In genomic region chr6:316753-317038, GRCh38 we compare ENCODE assay signal across 24 cellular contexts.
DNase-seq lines count a peak whose midpoint lies in the region; ATAC-seq and TF ChIP-seq lines count a peak whose summit lies in the region.
"Had no signal": no experiment of that assay in that cellular context is flagged by ENCODE, and none has a peak within 500 bp of the region (broad histone marks: within the 10 kb centered on the region; RNA-seq: fewer than 3 reads in every experiment).

No MANE protein-coding gene starts in this region.

- H3K36me3 Mint-ChIP-seq in dendritic cell treated with granulocyte-macrophage colony-stimulating factor and Interleukin-4, amounts not matched to agents 40 ng/mL and 50 ng/mL, for 4 days (ENCODE audit: low read depth): peaks cover 46% of the 10 kb centered on the region
- H3K36me3 Mint-ChIP-seq in effector memory CD8-positive, alpha-beta T cell (ENCODE audit: insufficient read depth): no peaks in the 10 kb centered on the region

- H3K27me3 ChIP-seq in MM.1S (replicated peaks; ENCODE audit: insufficient read depth, low read length): no peaks in the 10 kb centered on the region

- ATAC-seq in activated CD4-positive, CD25-positive, alpha-beta regulatory T cell treated with anti-CD3 and anti-CD28 coated beads, Interleukin-2, amount 50 U/mL, for 24 hours: peak; percentile 39 to 68
- ATAC-seq in effector memory CD8-positive, alpha-beta T cell (replicated peaks): no peak
- no peak for ATAC-seq in HG03469 (IDR thresholded peaks at IDR 0.05; ENCODE audit: unreplicated experiment)
- no peak for ATAC-seq in HG03354 (IDR thresholded peaks at IDR 0.05; ENCODE audit: poor library complexity, severe bottlenecking, unreplicated experiment)
- ATAC-seq: SK-N-SH treated with all-trans-retinoic acid at 6 μM for 48 hours had no signal

- no peaks in the 10 kb centered on the region for H4K20me1 ChIP-seq in MM.1S (ENCODE audit: insufficient read depth, low read length)

- H3K4me1 ChIP-seq in MM.1S (ENCODE audit: low read length): peaks cover 99% of the 10 kb centered on the region
- H3K4me1 ChIP-seq: HAP-1 had no signal

- H3K4me2 ChIP-seq in MM.1S (ENCODE audit: low read depth, low read length): peak overlapping the region; percentile 86

- H3K9ac ChIP-seq in MM.1S (ENCODE audit: low read length): peak overlapping the region; percentile 40

- H3K9me2 ChIP-seq in MM.1S (replicated peaks; ENCODE audit: insufficient read depth, low read length): no peaks in the 10 kb centered on the region

- H3K9me3 ChIP-seq in MM.1S (replicated peaks; ENCODE audit: insufficient read depth, low read length): no peaks in the 10 kb centered on the region

- H3K4me3 Mint-ChIP-seq in dendritic cell treated with granulocyte-macrophage colony-stimulating factor and Interleukin-4, amounts not matched to agents 40 ng/mL and 50 ng/mL, for 4 days: no peak overlapping the region
- H3K4me3 Mint-ChIP-seq in effector memory CD8-positive, alpha-beta T cell: no peak overlapping the region
- H3K4me3 Mint-ChIP-seq: CD4-positive, alpha-beta memory T cell had no signal

- no peak overlapping the region for H2AFZ ChIP-seq in MM.1S (ENCODE audit: low read length)

- H3F3A ChIP-seq in MM.1S (ENCODE audit: insufficient read depth, low read length): peaks cover 84% of the 10 kb centered on the region

- no peaks in the 10 kb centered on the region for H3K9me3 Mint-ChIP-seq in dendritic cell treated with granulocyte-macrophage colony-stimulating factor and Interleukin-4, amounts not matched to agents 40 ng/mL and 50 ng/mL, for 4 days
- no peaks in the 10 kb centered on the region for H3K9me3 Mint-ChIP-seq in effector memory CD8-positive, alpha-beta T cell

- H3K27ac Mint-ChIP-seq in dendritic cell treated with granulocyte-macrophage colony-stimulating factor and Interleukin-4, amounts not matched to agents 40 ng/mL and 50 ng/mL, for 4 days: peak overlapping the region; percentile 41
- peak overlapping the region in 1 of 2 donors; percentile 47 for H3K27ac Mint-ChIP-seq in effector memory CD8-positive, alpha-beta T cell
- H3K27ac Mint-ChIP-seq: CD4-positive, alpha-beta memory T cell had no signal

- TF ChIP-seq CTCF in MM.1S (IDR thresholded peaks at IDR 0.05; ENCODE audit: low read length): no peak

- H3K79me2 ChIP-seq in MM.1S (ENCODE audit: low read length): peaks cover 85% of the 10 kb centered on the region

- no peak overlapping the region for H3K4me3 ChIP-seq in MM.1S (ENCODE audit: low read length)
- H3K4me3 ChIP-seq: HAP-1 had no signal

- H3K4me1 Mint-ChIP-seq in dendritic cell treated with granulocyte-macrophage colony-stimulating factor and Interleukin-4, amounts not matched to agents 40 ng/mL and 50 ng/mL, for 4 days (ENCODE audit: low read depth): peaks cover 69% of the 10 kb centered on the region
- peaks cover 25 to 37% of the 10 kb centered on the region in 2 donors for H3K4me1 Mint-ChIP-seq in effector memory CD8-positive, alpha-beta T cell (ENCODE audit: low read depth in 2 of 2)

- H3K27ac ChIP-seq in MM.1S (ENCODE audit: low read length): peak overlapping the region; percentile 91
- H3K27ac ChIP-seq: 22Rv1 had no signal

- no peak for DNase-seq in activated CD4-positive, CD25-positive, alpha-beta regulatory T cell treated with anti-CD3 and anti-CD28 coated beads, Interleukin-2, amount 50 U/mL, for 72 hours
- DNase-seq in MM.1S: no peak
- DNase-seq in effector memory CD8-positive, alpha-beta T cell: no peak
- no peak for DNase-seq in NAMALWA (ENCODE audit: low spot score)
- DNase-seq: ACHN; CD4-positive, alpha-beta memory T cell; COR-L47; DMS53; GOT3; NCI-H1417; NCI-H1694; NCI-H2029 treated with DMSO at 0.1 percent for 48 hours; NCI-H446 treated with DMSO at 0.1 percent for 48 hours; NCI-H526; NCI-H82; OCI-M1; SIG-M5 had no signal

- H3K27me3 Mint-ChIP-seq in dendritic cell treated with granulocyte-macrophage colony-stimulating factor and Interleukin-4, amounts not matched to agents 40 ng/mL and 50 ng/mL, for 4 days: no peaks in the 10 kb centered on the region
- no peaks in the 10 kb centered on the region for H3K27me3 Mint-ChIP-seq in effector memory CD8-positive, alpha-beta T cell
- H3K27me3 Mint-ChIP-seq: CD4-positive, alpha-beta memory T cell had no signal

- H3K36me3 ChIP-seq in MM.1S (replicated peaks; ENCODE audit: insufficient read depth, low read length): peaks cover 7% of the 10 kb centered on the region

- intact Hi-C loops in dendritic cell treated with granulocyte-macrophage colony-stimulating factor and Interleukin-4, amounts not matched to agents 40 ng/mL and 50 ng/mL, for 4 days (cut with micrococcal nuclease): no loop called here

Comparison
In these comparisons a context has a peak if more than half of its experiments do, and no peak if none do; other contexts are left out.
1. ATAC-seq: peak in activated CD4-positive, CD25-positive, alpha-beta regulatory T cell treated with anti-CD3 and anti-CD28 coated beads, Interleukin-2, amount 50 U/mL, for 24 hours (2 of 2); none in effector memory CD8-positive, alpha-beta T cell (single experiment), HG03469 (single experiment) and HG03354 (single experiment).